ENCODE assay signal across 35 cellular contexts in the genomic region with DNA sequence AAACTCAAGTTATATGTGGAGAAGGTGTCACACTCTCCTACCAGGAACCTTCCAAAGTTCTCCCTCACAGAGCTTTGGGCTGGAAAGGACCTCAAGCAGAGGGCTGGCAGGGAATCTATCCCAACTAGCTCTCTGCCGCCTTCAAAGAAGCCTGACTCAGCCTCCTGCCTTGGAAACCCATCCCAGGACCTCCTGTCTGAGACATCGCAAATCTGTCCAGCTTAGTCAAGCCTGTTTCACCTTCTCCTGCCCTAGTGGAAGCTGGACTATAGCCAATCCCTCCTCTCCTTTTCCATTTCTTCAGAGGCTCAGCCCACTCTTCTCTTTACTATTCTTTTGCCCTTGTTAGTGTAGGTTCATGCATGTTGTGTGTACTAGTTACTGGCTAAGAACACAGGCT. TPM values are rescaled to one million over a fixed set of nuclear protein-coding genes. Genes with fewer than 3 reads are reported as not detected.
DNase-seq lines count a peak whose midpoint lies in the region; ATAC-seq and TF ChIP-seq lines count a peak whose summit lies in the region.
"Had no signal": no experiment of that assay in that cellular context is flagged by ENCODE, and none has a peak within 500 bp of the region (broad histone marks: within the 10 kb centered on the region; RNA-seq: fewer than 3 reads in every experiment).

No MANE protein-coding gene starts in this region.

- no peak overlapping the region for H4K8ac ChIP-seq in neuronal stem cell (ENCODE audit: low read depth, low read length)

- H3K4me1 ChIP-seq in GM23248 (ENCODE audit: insufficient read depth) (no peaks in the 10 kb centered on the region), neuronal stem cell (ENCODE audit: control insufficient read depth in 2 of 2, insufficient read depth in 1 of 2, low read depth in 1 of 2, low read length in 2 of 2) (peaks cover 18 to 19% of the 10 kb centered on the region in 2 donors), BE2C (no peaks in the 10 kb centered on the region)
- H3K4me1 ChIP-seq: gastrocnemius medialis, psoas muscle had no signal

- no peak overlapping the region for H3K4ac ChIP-seq in neuronal stem cell (ENCODE audit: low read length)

- H3K9me3 ChIP-seq in GM23248 (ENCODE audit: low read depth) (no peaks in the 10 kb centered on the region), neuronal stem cell (replicated peaks in 1 of 2; ENCODE audit: control insufficient read depth in 2 of 2, insufficient read depth in 1 of 2, low read depth in 1 of 2, low read length in 2 of 2) (no peaks in the 10 kb centered on the region), BE2C (no peaks in the 10 kb centered on the region)
- H3K9me3 ChIP-seq: BLaER1, gastrocnemius medialis, left ventricle myocardium inferior, psoas muscle, stomach, tibial artery had no signal

- H3F3A ChIP-seq in GM23248 (ENCODE audit: insufficient read depth) = no peaks in the 10 kb centered on the region

- H3K9me3 Mint-ChIP-seq in activated B cell treated with CpG ODN at 0.5 μM for 24 hours = no peaks in the 10 kb centered on the region
- H3K9me3 Mint-ChIP-seq: activated naive CD8-positive, alpha-beta T cell treated with anti-CD3 and anti-CD28 coated beads, Interleukin-2, amount 50 U/mL, for 24 hours; WTC11 had no signal

- peak overlapping the region; percentile 5 for H3K27ac Mint-ChIP-seq in activated B cell treated with CpG ODN at 0.5 μM for 24 hours
- H3K27ac Mint-ChIP-seq: activated CD8-positive, alpha-beta memory T cell treated with anti-CD3 and anti-CD28 coated beads, Interleukin-2, amount 10 ng/mL, durations not matched to agents 7 days and 5 days; activated naive CD8-positive, alpha-beta T cell treated with anti-CD3 and anti-CD28 coated beads, Interleukin-2, amount 50 U/mL, for 24 hours; WTC11 had no signal

- H3K4me1 Mint-ChIP-seq in activated B cell treated with CpG ODN at 0.5 μM for 24 hours = peaks cover 18% of the 10 kb centered on the region

- H2BK15ac ChIP-seq in neuronal stem cell (ENCODE audit: low read length) = no peak overlapping the region

- H2AFZ ChIP-seq in GM23248 (no peak overlapping the region), neuronal stem cell (ENCODE audit: low read length) (no peak overlapping the region)
- H2AFZ ChIP-seq: PC-9 had no signal

- H3K14ac ChIP-seq in neuronal stem cell (ENCODE audit: low read length) = no peak overlapping the region

- no peak overlapping the region for H4K91ac ChIP-seq in neuronal stem cell (ENCODE audit: low read depth, low read length, poor library complexity)

- no peaks in the 10 kb centered on the region for H4K20me1 ChIP-seq in GM23248 (ENCODE audit: insufficient read depth)

- H3K9me2 ChIP-seq in GM23248 (ENCODE audit: insufficient read depth) = no peaks in the 10 kb centered on the region

- H3K27me3 Mint-ChIP-seq in activated B cell treated with CpG ODN at 0.5 μM for 24 hours = no peaks in the 10 kb centered on the region

- no peak overlapping the region for H3K4me3 Mint-ChIP-seq in activated B cell treated with CpG ODN at 0.5 μM for 24 hours
- H3K4me3 Mint-ChIP-seq: activated CD8-positive, alpha-beta memory T cell treated with anti-CD3 and anti-CD28 coated beads, Interleukin-2, amount 10 ng/mL, durations not matched to agents 7 days and 5 days; activated naive CD8-positive, alpha-beta T cell treated with anti-CD3 and anti-CD28 coated beads, Interleukin-2, amount 50 U/mL, for 24 hours; WTC11 had no signal

- H2BK120ac ChIP-seq in neuronal stem cell (ENCODE audit: low read depth, low read length) = no peak overlapping the region

- peaks cover 25% of the 10 kb centered on the region for H3K27me3 ChIP-seq in GM23248 (replicated peaks; ENCODE audit: insufficient read depth)
- H3K27me3 ChIP-seq in neuronal stem cell (ENCODE audit: control insufficient read depth in 3 of 3, insufficient read depth in 3 of 3, low read depth in 1 of 3, low read length in 3 of 3) = peaks cover 0 to 53% (median 35%) of the 10 kb centered on the region in 3 experiments
- peaks cover 5% of the 10 kb centered on the region for H3K27me3 ChIP-seq in BE2C
- H3K27me3 ChIP-seq: cardiac muscle cell, gastrocnemius medialis, tibial artery had no signal

- H3K4me3 ChIP-seq in GM23248 (no peak overlapping the region), choroid plexus epithelial cell (ENCODE audit: low read depth, low read length) (no peak overlapping the region), neuronal stem cell (ENCODE audit: low read length in 2 of 2) (no peak overlapping the region), BE2C (ENCODE audit: low read depth, low read length) (no peak overlapping the region)
- H3K4me3 ChIP-seq: BLaER1, cardiac muscle cell, coronary artery, gastrocnemius medialis, left ventricle myocardium inferior, PC-9, psoas muscle, skin epidermis, stomach, tibial artery had no signal

- H3K79me1 ChIP-seq in neuronal stem cell (ENCODE audit: low read depth, low read length) = no peaks in the 10 kb centered on the region

- WGBS in GM23248 (ENCODE audit: low coverage in 1 of 2, low lambda C conversion rate in 2 of 2, missing lambda C conversion rate in 2 of 2), 2 experiments = 17 to 44% methylated on average over 2 of the region's 2 CpGs
- no CpG with 5 or more reads among the region's 2 CpGs for WGBS in neuronal stem cell (ENCODE audit: extremely low coverage in 2 of 2, insufficient read length in 2 of 2, insufficient replicate concordance in 1 of 2), 2 donors

- in situ Hi-C loops in GM23248 (cut with MboI) = no loop called here

- H3K36me3 ChIP-seq in GM23248 (ENCODE audit: low read depth) (no peaks in the 10 kb centered on the region), neuronal stem cell (replicated peaks in 1 of 2; ENCODE audit: control insufficient read depth in 2 of 2, insufficient read depth in 2 of 2, low read length in 2 of 2) (no peaks in the 10 kb centered on the region), BE2C (no peaks in the 10 kb centered on the region)
- H3K36me3 ChIP-seq: BLaER1, cardiac muscle cell, gastrocnemius medialis, left ventricle myocardium inferior, stomach, tibial artery had no signal

- CTCF ChIA-PET in activated B cell treated with CpG ODN at 0.5 μM for 24 hours (lab: Charles Lee) = no interaction called here

- H3K79me2 ChIP-seq in GM23248 (ENCODE audit: insufficient read depth) = no peaks in the 10 kb centered on the region

- H2AK5ac ChIP-seq in neuronal stem cell (ENCODE audit: low read depth, low read length) = peak overlapping the region; percentile 16

- POLR2A ChIA-PET in activated B cell treated with CpG ODN at 0.5 μM for 24 hours (lab: Charles Lee) = interaction anchor here (1.7 kb wide), 1 partner anchor 8 kb away, joined by 3 read pairs; no protein-coding TSS in a partner anchor

- TF ChIP-seq CTCF in activated B cell treated with CpG ODN at 0.5 μM for 24 hours (IDR thresholded peaks at IDR 0.05) (no peak), choroid plexus epithelial cell (conservative IDR thresholded peaks at IDR 0.05; ENCODE audit: low read depth, low read length) (no peak), BE2C (IDR thresholded peaks at IDR 0.05; ENCODE audit: low read depth, low read length) (no peak)

- no peak overlapping the region for H3K9ac ChIP-seq in GM23248
- H3K9ac ChIP-seq in neuronal stem cell (ENCODE audit: low read depth, low read length, poor library complexity) = no peak overlapping the region
- H3K9ac ChIP-seq: BLaER1 had no signal

- no peak overlapping the region for H2BK12ac ChIP-seq in neuronal stem cell (ENCODE audit: low read length)

- intact Hi-C loops in activated B cell treated with CpG ODN at 0.5 μM for 24 hours (cut with micrococcal nuclease) = no loop called here

- no peak for ATAC-seq in activated B cell treated with CpG ODN at 0.5 μM for 24 hours (ENCODE audit: low read depth)
- ATAC-seq in HG02938 (IDR thresholded peaks at IDR 0.05; ENCODE audit: unreplicated experiment) = no peak
- ATAC-seq: activated CD8-positive, alpha-beta memory T cell treated with anti-CD3 and anti-CD28 coated beads, Interleukin-2, amount 10 ng/mL, durations not matched to agents 7 days and 5 days; esophagus mucosa; gastrocnemius medialis; HCT116; psoas muscle; WTC11 had no signal

- no peak overlapping the region for H3K18ac ChIP-seq in neuronal stem cell (ENCODE audit: low read length)

- DNase-seq in GM23248 = peak; percentile 45
- no peak for DNase-seq in activated B cell treated with CpG ODN at 0.5 μM for 24 hours
- DNase-seq in choroid plexus epithelial cell (ENCODE audit: low read depth) = peak; percentile 63
- DNase-seq in neuronal stem cell (ENCODE audit: low spot score) = no peak
- DNase-seq in BE2C = no peak
- DNase-seq in stimulated activated naive CD4-positive, alpha-beta T cell treated with Interleukin-2 at 50 U/mL for 16 hours (lab: John Stamatoyannopoulos, UW) = no peak
- DNase-seq in NCI-H774 (lab: John Stamatoyannopoulos, UW) = no peak
- DNase-seq: activated CD8-positive, alpha-beta memory T cell treated with anti-CD3 and anti-CD28 coated beads, Interleukin-2, amount 10 ng/mL, durations not matched to agents 7 days and 5 days; activated naive CD8-positive, alpha-beta T cell treated with anti-CD3 and anti-CD28 coated beads, Interleukin-2, amount 50 U/mL, for 24 hours; activated T-cell treated with anti-CD3 and anti-CD28 coated beads, Interleukin-2, amount 50 U/mL, for 48 hours; COR-L47; DMS79; gastrocnemius medialis; Karpas-422; left ventricle myocardium inferior; NCI-H1694; NCI-H2171; NCI-H510A treated with DMSO at 0.1 percent for 48 hours; NK-92 treated with Interleukin-12 subunit alpha and Interleukin-12 subunit beta, amount 100 ng/mL, for 24 hours; nucleus accumbens; PC-9; psoas muscle; SHP77; stomach; SW 1271; T1000; tibial artery had no signal

- H3K27ac ChIP-seq in GM23248 = no peak overlapping the region
- H3K27ac ChIP-seq in neuronal stem cell (replicated peaks; ENCODE audit: low read length) = no peak overlapping the region
- H3K27ac ChIP-seq: BLaER1, cardiac muscle cell, gastrocnemius medialis, left ventricle myocardium inferior, PC-9, psoas muscle, skin epidermis, stomach, tibial artery had no signal

- H3K36me3 Mint-ChIP-seq in activated B cell treated with CpG ODN at 0.5 μM for 24 hours (ENCODE audit: low read depth) = no peaks in the 10 kb centered on the region
- H3K36me3 Mint-ChIP-seq: activated CD8-positive, alpha-beta memory T cell treated with anti-CD3 and anti-CD28 coated beads, Interleukin-2, amount 10 ng/mL, durations not matched to agents 7 days and 5 days; WTC11 had no signal

- H3K4me2 ChIP-seq in GM23248 (ENCODE audit: unreplicated experiment) = no peak overlapping the region
- H3K4me2 ChIP-seq in neuronal stem cell (ENCODE audit: insufficient read depth, low read length, poor library complexity, severe bottlenecking) = no peak overlapping the region
- H3K4me2 ChIP-seq: BLaER1, PC-9 had no signal

- H3K23ac ChIP-seq in neuronal stem cell (ENCODE audit: low read depth, low read length, poor library complexity) = no peak overlapping the region

- no peak overlapping the region for H2BK5ac ChIP-seq in neuronal stem cell (ENCODE audit: low read length)

RNA-seq across cellular contexts. Expression of a gene that starts 48.2 kb away (rescaled TPM):
- 3.9 and 5.4 TPM in 2 replicates for total RNA-seq in GM23248 (2014; rRNA removed; shearing (Covaris generic))
- 1.1 and 1.4 TPM in 2 replicates for polyA plus RNA-seq in GM23248 (2016; fragmentation: Nextera tagmentation; extraction: Ambion mirVana)
- 37.8 and 40.7 TPM in 2 replicates for total RNA-seq in activated B cell treated with CpG ODN at 0.5 μM for 24 hours
- 43.1 TPM for polyA plus RNA-seq in neuronal stem cell (2013, experiment 1 of 2)
- polyA plus RNA-seq in neuronal stem cell (2013, experiment 2 of 2) = 44.6 TPM
- 42.7 TPM for polyA plus RNA-seq in BE2C (2012; ENCODE audit: insufficient read depth, insufficient read length, low read depth)

Comparison
In these comparisons a context has a peak if more than half of its experiments do, and no peak if none do; other contexts are left out.
1. DNase-seq: peak in GM23248 (single experiment) and choroid plexus epithelial cell (single experiment); none in activated B cell treated with CpG ODN at 0.5 μM for 24 hours (single experiment), neuronal stem cell (single experiment), BE2C (single experiment), stimulated activated naive CD4-positive, alpha-beta T cell treated with Interleukin-2 at 50 U/mL for 16 hours (single experiment) and NCI-H774 (single experiment).